ENCODE assay signal across 34 cellular contexts in the genomic region with DNA sequence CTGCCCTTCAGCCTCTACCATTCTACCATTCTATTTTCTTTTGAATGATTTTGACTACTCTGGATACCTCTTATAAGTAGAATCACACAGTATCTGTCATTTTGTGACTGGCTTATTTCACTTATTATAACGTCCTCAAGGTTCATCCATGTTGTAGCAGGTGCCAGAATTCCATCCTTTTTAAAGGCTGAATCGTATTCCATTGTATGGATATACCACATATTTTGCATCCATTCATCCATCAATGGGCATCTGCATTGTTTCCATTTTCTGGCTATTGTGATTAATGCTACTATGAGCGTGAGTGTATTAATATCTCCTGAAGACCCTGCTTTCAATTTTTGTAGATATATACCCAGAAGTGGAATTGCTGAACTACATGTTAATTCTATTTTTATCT.
"Had no signal": no experiment of that assay in that cellular context is flagged by ENCODE, and none has a peak within 500 bp of the region (broad histone marks: within the 10 kb centered on the region; RNA-seq: fewer than 3 reads in every experiment).

No MANE protein-coding gene starts in this region.

- DNase-seq: Karpas-422, Kasumi-1, MG63, MM.1S, MV-4-11, NCI-H1048, NCI-H1092, NCI-H1092 treated with DMSO at 0.1 percent for 48 hours, NCI-H1105, NCI-H1105 treated with DMSO at 0.1 percent for 48 hours, NCI-H1417, NCI-H1417 treated with DMSO at 0.1 percent for 48 hours, NCI-H1436, NCI-H1436 treated with DMSO at 0.1 percent for 48 hours, NCI-H146, NCI-H1694, NCI-H1694 treated with DMSO at 0.1 percent for 48 hours, NCI-H187, NCI-H187 treated with DMSO at 0.1 percent for 48 hours, NCI-H1930, NCI-H2029, NCI-H2029 treated with DMSO at 0.1 percent for 48 hours, NCI-H2081, NCI-H2081 treated with DMSO at 0.1 percent for 48 hours, NCI-H2107, NCI-H2171, NCI-H2171 treated with DMSO at 0.1 percent for 48 hours, NCI-H2227 treated with DMSO at 0.1 percent for 48 hours, NCI-H226, NCI-H345, NCI-H446, NCI-H446 treated with DMSO at 0.1 percent for 48 hours, NCI-H510A had no signal

- H3K4me3 ChIP-seq: MG63 had no signal

- H3K36me3 ChIP-seq: MG63 had no signal

- H3K27me3 ChIP-seq: MG63 had no signal

- H3K9me3 ChIP-seq: MG63 had no signal

- H3K27ac ChIP-seq: KMS-11 had no signal

- H3K9ac ChIP-seq: KMS-11 had no signal

- H3K4me2 ChIP-seq: KMS-11 had no signal
